ENCODE assay signal across 13 cellular contexts in the genomic region with DNA sequence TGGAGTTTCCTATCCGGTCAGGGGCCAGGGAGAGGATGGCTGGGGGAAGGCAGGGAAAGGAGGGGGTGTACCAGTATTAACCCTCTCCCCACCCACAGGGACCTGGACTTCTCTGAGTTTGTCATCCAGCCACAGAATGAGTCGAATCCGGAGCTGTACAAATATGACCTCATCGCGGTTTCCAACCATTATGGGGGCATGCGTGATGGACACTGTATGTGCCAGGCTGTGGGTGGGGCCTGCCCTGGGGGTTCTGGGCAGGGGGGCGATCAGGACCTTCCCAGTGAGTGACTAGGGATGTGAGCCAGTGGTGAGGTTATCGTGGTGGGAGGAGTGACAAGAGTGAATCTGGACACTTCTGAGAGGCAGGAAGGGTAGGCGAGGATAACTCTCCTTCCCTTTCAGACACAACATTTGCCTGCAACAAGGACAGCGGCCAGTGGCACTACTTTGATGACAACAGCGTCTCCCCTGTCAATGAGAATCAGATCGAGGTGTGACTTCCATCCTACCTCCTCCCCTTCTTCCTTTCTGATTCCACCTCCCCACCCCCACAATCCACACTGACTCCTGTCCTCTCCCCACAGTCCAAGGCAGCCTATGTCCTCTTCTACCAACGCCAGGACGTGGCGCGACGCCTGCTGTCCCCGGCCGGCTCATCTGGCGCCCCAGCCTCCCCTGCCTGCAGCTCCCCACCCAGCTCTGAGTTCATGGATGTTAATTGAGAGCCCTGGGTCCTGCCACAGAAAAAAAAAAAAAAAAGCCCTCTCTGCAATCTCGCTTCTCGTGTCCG. TPM values are rescaled to one million over a fixed set of nuclear protein-coding genes. Genes with fewer than 3 reads are reported as not detected.
A peak's percentile ranks its signal among the peaks of the same experiment; 100 is the strongest.
DNase-seq lines count a peak whose midpoint lies in the region; ATAC-seq and TF ChIP-seq lines count a peak whose summit lies in the region.
"Had no signal": no experiment of that assay in that cellular context is flagged by ENCODE, and none has a peak within 500 bp of the region (broad histone marks: within the 10 kb centered on the region; RNA-seq: fewer than 3 reads in every experiment).

No MANE protein-coding gene starts in this region.

- H3K27me3 Mint-ChIP-seq in stimulated activated naive CD8-positive, alpha-beta T cell treated with anti-CD3 and anti-CD28 coated beads, Interleukin-15, amount 100 ng/mL, for 72 hours = no peaks in the 10 kb centered on the region
- H3K27me3 Mint-ChIP-seq: activated B cell treated with CpG ODN at 0.5 μM for 24 hours; naive thymus-derived CD4-positive, alpha-beta T cell had no signal

- no peaks in the 10 kb centered on the region for H3K79me2 ChIP-seq in fibroblast of lung (ENCODE audit: control insufficient read depth, insufficient read depth, low read length)

- H3K27me3 ChIP-seq in cardiac muscle cell (no peaks in the 10 kb centered on the region), heart right ventricle (peaks cover 0 to 63% (median 0%) of the 10 kb centered on the region in 7 donors), fibroblast of lung (ENCODE audit: control insufficient read depth, insufficient read depth, low read length) (no peaks in the 10 kb centered on the region), colonic mucosa (no peaks in the 10 kb centered on the region)

- ATAC-seq in heart right ventricle = no peak
- ATAC-seq in stimulated activated naive CD8-positive, alpha-beta T cell treated with anti-CD3 and anti-CD28 coated beads, Interleukin-15, amount 100 ng/mL, for 72 hours = peak; percentile 60
- ATAC-seq: naive thymus-derived CD4-positive, alpha-beta T cell had no signal

- H3K4me3 ChIP-seq in cardiac muscle cell (no peak overlapping the region), heart right ventricle (no peak overlapping the region), fibroblast of lung (replicated peaks in 1 of 4; ENCODE audit: control extremely low read depth in 1 of 4, insufficient read depth in 1 of 4, low read depth in 3 of 4, low read length in 4 of 4) (no peak overlapping the region), colonic mucosa (no peak overlapping the region)

- H3K9ac ChIP-seq in fibroblast of lung (ENCODE audit: insufficient read depth, low read length) (no peak overlapping the region), colonic mucosa (ENCODE audit: low read depth in 2 of 2, low read length in 2 of 2) (no peak overlapping the region)

- WGBS in heart right ventricle, 2 donors = 79 to 89% methylated on average over 23 of the region's 23 CpGs

- no peaks in the 10 kb centered on the region for H3K9me3 Mint-ChIP-seq in stimulated activated naive CD8-positive, alpha-beta T cell treated with anti-CD3 and anti-CD28 coated beads, Interleukin-15, amount 100 ng/mL, for 72 hours
- H3K9me3 Mint-ChIP-seq: activated B cell treated with CpG ODN at 0.5 μM for 24 hours had no signal

- H3K27ac Mint-ChIP-seq in stimulated activated naive CD8-positive, alpha-beta T cell treated with anti-CD3 and anti-CD28 coated beads, Interleukin-15, amount 100 ng/mL, for 72 hours = no peak overlapping the region
- H3K27ac Mint-ChIP-seq: activated B cell treated with CpG ODN at 0.5 μM for 24 hours had no signal

- H3K27ac ChIP-seq in cardiac muscle cell (peak overlapping the region; percentile 43), heart right ventricle (no peak overlapping the region), fibroblast of lung (ENCODE audit: insufficient read depth, low read length) (no peak overlapping the region), colonic mucosa (no peak overlapping the region)

- no peak overlapping the region for H3K4me2 ChIP-seq in fibroblast of lung (ENCODE audit: extremely low read depth, insufficient read depth, low read length)

- no peak overlapping the region for H3K4me3 Mint-ChIP-seq in stimulated activated naive CD8-positive, alpha-beta T cell treated with anti-CD3 and anti-CD28 coated beads, Interleukin-15, amount 100 ng/mL, for 72 hours
- H3K4me3 Mint-ChIP-seq: activated B cell treated with CpG ODN at 0.5 μM for 24 hours had no signal

- intact Hi-C loops in heart right ventricle (cut with DNase I) (no loop called here), colonic mucosa (cut with DNase I) (no loop called here)

- no peak overlapping the region for H2AFZ ChIP-seq in fibroblast of lung (ENCODE audit: low read length)

- no peaks in the 10 kb centered on the region for H3K4me1 ChIP-seq in cardiac muscle cell (ENCODE audit: low read depth)
- H3K4me1 ChIP-seq in heart right ventricle = no peaks in the 10 kb centered on the region
- no peaks in the 10 kb centered on the region for H3K4me1 ChIP-seq in fibroblast of lung (ENCODE audit: control insufficient read depth, extremely low read depth, insufficient read depth, low read length)
- H3K4me1 ChIP-seq in colonic mucosa = no peaks in the 10 kb centered on the region

- H4K20me1 ChIP-seq in fibroblast of lung (ENCODE audit: control insufficient read depth, extremely low read depth, insufficient read depth, low read length) = no peaks in the 10 kb centered on the region

- no peaks in the 10 kb centered on the region for H3K9me3 ChIP-seq in cardiac muscle cell (ENCODE audit: low read depth)
- H3K9me3 ChIP-seq in heart right ventricle = no peaks in the 10 kb centered on the region
- no peaks in the 10 kb centered on the region for H3K9me3 ChIP-seq in fibroblast of lung (ENCODE audit: control insufficient read depth, insufficient read depth, low read depth, low read length)
- no peaks in the 10 kb centered on the region for H3K9me3 ChIP-seq in colonic mucosa

- TF ChIP-seq CTCF in cardiac muscle cell (IDR thresholded peaks at IDR 0.05; ENCODE audit: low read depth, low read length) (no peak), heart right ventricle (IDR thresholded peaks at IDR 0.05) (no peak), fibroblast of lung (conservative IDR thresholded peaks at IDR 0.05 in 1 of 2, IDR thresholded peaks at IDR 0.05 in 1 of 2; ENCODE audit: low read depth in 1 of 2, low read length in 2 of 2) (no peak), GM10248 (IDR thresholded peaks at IDR 0.05; ENCODE audit: control extremely low read depth, extremely low read depth, low read depth, missing control alignments) (no peak), colonic mucosa (IDR thresholded peaks at IDR 0.05) (no peak)

- H3K4me1 Mint-ChIP-seq in stimulated activated naive CD8-positive, alpha-beta T cell treated with anti-CD3 and anti-CD28 coated beads, Interleukin-15, amount 100 ng/mL, for 72 hours = peaks cover 20% of the 10 kb centered on the region
- H3K4me1 Mint-ChIP-seq: activated B cell treated with CpG ODN at 0.5 μM for 24 hours had no signal

- POLR2A ChIA-PET in GM10248 (lab: Yijun Ruan, JAX) = no interaction called here

- no peak for DNase-seq in cardiac muscle cell (ENCODE audit: low read depth in 1 of 2, low spot score in 1 of 2)
- no peak for DNase-seq in heart right ventricle
- DNase-seq in T1000 (lab: John Stamatoyannopoulos, UW) = peak; percentile 8
- peak; percentile 55 to 75 for DNase-seq in fibroblast of lung (ENCODE audit: low read depth in 2 of 2)
- peak in 1 of 2 donors; percentile 19 for DNase-seq in stimulated activated naive CD8-positive, alpha-beta T cell treated with anti-CD3 and anti-CD28 coated beads, Interleukin-15, amount 100 ng/mL, for 72 hours
- DNase-seq in GM10248 (ENCODE audit: extremely low spot score) = no peak
- DNase-seq in putamen (ENCODE audit: low spot score) = no peak
- DNase-seq in colonic mucosa = no peak
- DNase-seq: activated B cell treated with CpG ODN at 0.5 μM for 24 hours; C1 segment of cervical spinal cord; naive thymus-derived CD4-positive, alpha-beta T cell; NCI-H510A treated with DMSO at 0.1 percent for 48 hours; Right ventricle myocardium superior had no signal

- H3K36me3 ChIP-seq in cardiac muscle cell (peaks cover 28% of the 10 kb centered on the region), heart right ventricle (peaks cover 0 to 57% (median 0%) of the 10 kb centered on the region in 9 donors), fibroblast of lung (ENCODE audit: control insufficient read depth, insufficient read depth, low read length) (peaks cover 2% of the 10 kb centered on the region), colonic mucosa (no peaks in the 10 kb centered on the region)

- CTCF ChIA-PET in GM10248 (lab: Yijun Ruan, JAX) = no interaction called here

RNA-seq across cellular contexts. Expression of a gene that starts 14.6 kb away (rescaled TPM):
- 120 and 130 TPM in 2 replicates for total RNA-seq in cardiac muscle cell
- polyA plus RNA-seq in cardiac muscle cell = 312 and 337 TPM in 2 replicates
- total RNA-seq in heart right ventricle = 10 to 100 TPM; 36.4 to 73.0 (median 58.6) TPM
- polyA plus RNA-seq in heart right ventricle = 10 to 100 TPM; 20.0 to 25.4 TPM
- 37.0 and 47.9 TPM in 2 replicates for total RNA-seq in fibroblast of lung
- polyA plus RNA-seq in fibroblast of lung = 24.6 and 26.1 TPM in 2 replicates
- 45.7 and 45.9 TPM in 2 replicates for polyA plus RNA-seq in fibroblast of lung (2012)
- 144 and 168 TPM in 2 replicates for polyA minus RNA-seq in fibroblast of lung (ENCODE audit: low replicate concordance)
- total RNA-seq in colonic mucosa = 10 to 100 TPM; 20.7 to 22.9 TPM

RNA-seq across cellular contexts. Expression of a gene that starts 28.9 kb away (rescaled TPM):
- total RNA-seq in cardiac muscle cell = 391 and 422 TPM in 2 replicates
- polyA plus RNA-seq in cardiac muscle cell = 481 and 575 TPM in 2 replicates
- total RNA-seq in heart right ventricle = 100 to 1,000 TPM; 129 to 193 (median 147) TPM
- polyA plus RNA-seq in heart right ventricle = 100 to 1,000 TPM; 110 to 124 TPM
- 34.2 and 57.6 TPM in 2 replicates for total RNA-seq in fibroblast of lung
- 104 and 135 TPM in 2 replicates for polyA plus RNA-seq in fibroblast of lung
- polyA plus RNA-seq in fibroblast of lung (2012) = 97.8 and 126 TPM in 2 replicates
- 291 and 368 TPM in 2 replicates for polyA minus RNA-seq in fibroblast of lung (ENCODE audit: low replicate concordance)
- 100 to 1,000 TPM in 1 of 2 donors, 10 to 100 TPM in 1; 95.0 to 147 TPM for total RNA-seq in colonic mucosa

RNA-seq across cellular contexts. Expression of a gene that starts 53.8 kb away (rescaled TPM):
- 324 and 386 TPM in 2 replicates for total RNA-seq in cardiac muscle cell
- polyA plus RNA-seq in cardiac muscle cell = 280 and 319 TPM in 2 replicates
- 100 to 1,000 TPM; 110 to 157 (median 128) TPM for total RNA-seq in heart right ventricle
- polyA plus RNA-seq in heart right ventricle = 10 to 100 TPM; 90.9 to 99.4 TPM
- total RNA-seq in fibroblast of lung = 75.2 and 135 TPM in 2 replicates
- polyA plus RNA-seq in fibroblast of lung = 158 and 303 TPM in 2 replicates
- 188 and 340 TPM in 2 replicates for polyA plus RNA-seq in fibroblast of lung (2012)
- polyA minus RNA-seq in fibroblast of lung (ENCODE audit: low replicate concordance) = 759 and 1,104 TPM in 2 replicates
- total RNA-seq in colonic mucosa = 100 to 1,000 TPM; 237 to 327 TPM

Comparison
In these comparisons a context has a peak if more than half of its experiments do, and no peak if none do; other contexts are left out.
1. DNase-seq: peak in T1000 (single experiment) and fibroblast of lung (2 of 2); none in cardiac muscle cell (0 of 2), heart right ventricle (0 of 2), GM10248 (single experiment), putamen (single experiment) and colonic mucosa (single experiment).